In genomic region chr3:133168025-133168401, GRCh38 we compare ENCODE assay signal across 21 cellular contexts.
"Had no signal": no experiment of that assay in that cellular context is flagged by ENCODE, and none has a peak within 500 bp of the region (broad histone marks: within the 10 kb centered on the region; RNA-seq: fewer than 3 reads in every experiment).

No MANE protein-coding gene starts in this region.

- H3K27me3 ChIP-seq: colonic mucosa, gastroesophageal sphincter, left lung, right lobe of liver, tibial nerve had no signal

- H3K9me3 Mint-ChIP-seq: activated naive CD8-positive, alpha-beta T cell treated with anti-CD3 and anti-CD28 coated beads, Interleukin-2, amount 10 ng/mL, durations not matched to agents 7 days and 5 days; activated T-cell treated with anti-CD3 and anti-CD28 coated beads, Interleukin-2, amount 50 U/mL, for 72 hours; stimulated activated naive B cell treated with anti-CD40 and anti-IgM and Interleukin-4, amounts not matched to agents 10 μg/mL and 1 μg/mL and 100 μg/mL, for 72 hours had no signal

- H3K9me3 ChIP-seq: colonic mucosa, gastroesophageal sphincter, psoas muscle, right lobe of liver had no signal

- DNase-seq: activated CD4-positive, alpha-beta T cell treated with anti-CD3 and anti-CD28 coated beads for 4 hours; activated CD8-positive, alpha-beta memory T cell treated with anti-CD3 and anti-CD28 coated beads, Interleukin-2, amount 50 U/mL, for 4 hours; activated CD8-positive, alpha-beta T cell treated with anti-CD3 and anti-CD28 coated beads for 36 hours; activated gamma-delta T cell treated with Interleukin-2 at 50 U/mL for 16 hours; activated naive CD8-positive, alpha-beta T cell treated with anti-CD3 and anti-CD28 coated beads, Interleukin-2, amount 10 ng/mL, durations not matched to agents 7 days and 5 days; activated T-cell treated with anti-CD3 and anti-CD28 coated beads, Interleukin-2, amount 50 U/mL, for 72 hours; aorta; colonic mucosa; left lung; mesenchymal stem cell; occipital lobe; psoas muscle; right lobe of liver; stimulated activated CD4-positive, alpha-beta T cell treated with anti-CD3 and anti-CD28 coated beads, Interleukin-2, amount 100 ng/mL, for 24 hours; stimulated activated naive B cell treated with anti-CD40 and anti-IgM and Interleukin-4, amounts not matched to agents 10 μg/mL and 1 μg/mL and 100 μg/mL, for 72 hours had no signal

- H3K36me3 ChIP-seq: colonic mucosa, gastroesophageal sphincter, left lung, right lobe of liver, tibial nerve had no signal

- H3K4me3 ChIP-seq: colonic mucosa, gastroesophageal sphincter, left lung, psoas muscle, right lobe of liver, tibial nerve had no signal

- H3K27me3 Mint-ChIP-seq: natural killer cell treated with Interleukin-12 subunit alpha and Interleukin-12 subunit beta and Interleukin-15 and Interleukin-18, amount 100 ng/mL, for 72 hours had no signal

- H3K4me3 Mint-ChIP-seq: activated CD8-positive, alpha-beta T cell treated with anti-CD3 and anti-CD28 coated beads for 36 hours; activated naive CD8-positive, alpha-beta T cell treated with anti-CD3 and anti-CD28 coated beads, Interleukin-2, amount 10 ng/mL, durations not matched to agents 7 days and 5 days; activated T-cell treated with anti-CD3 and anti-CD28 coated beads, Interleukin-2, amount 50 U/mL, for 72 hours; natural killer cell treated with Interleukin-12 subunit alpha and Interleukin-12 subunit beta and Interleukin-15 and Interleukin-18, amount 100 ng/mL, for 72 hours; stimulated activated naive B cell treated with anti-CD40 and anti-IgM and Interleukin-4, amounts not matched to agents 10 μg/mL and 1 μg/mL and 100 μg/mL, for 72 hours had no signal

- FAIRE-seq: bronchial epithelial cell, keratinocyte had no signal

- ATAC-seq: activated CD8-positive, alpha-beta T cell treated with anti-CD3 and anti-CD28 coated beads for 36 hours; activated T-cell treated with anti-CD3 and anti-CD28 coated beads, Interleukin-2, amount 50 U/mL, for 72 hours; gastroesophageal sphincter; left lung; natural killer cell treated with Interleukin-12 subunit alpha and Interleukin-12 subunit beta and Interleukin-15 and Interleukin-18, amount 100 ng/mL, for 72 hours; psoas muscle; right lobe of liver; stimulated activated naive B cell treated with anti-CD40 and anti-IgM and Interleukin-4, amounts not matched to agents 10 μg/mL and 1 μg/mL and 100 μg/mL, for 72 hours had no signal

- H3K4me1 Mint-ChIP-seq: activated naive CD8-positive, alpha-beta T cell treated with anti-CD3 and anti-CD28 coated beads, Interleukin-2, amount 10 ng/mL, durations not matched to agents 7 days and 5 days; stimulated activated naive B cell treated with anti-CD40 and anti-IgM and Interleukin-4, amounts not matched to agents 10 μg/mL and 1 μg/mL and 100 μg/mL, for 72 hours had no signal

- H3K27ac Mint-ChIP-seq: activated CD8-positive, alpha-beta T cell treated with anti-CD3 and anti-CD28 coated beads for 36 hours; activated naive CD8-positive, alpha-beta T cell treated with anti-CD3 and anti-CD28 coated beads, Interleukin-2, amount 10 ng/mL, durations not matched to agents 7 days and 5 days; activated T-cell treated with anti-CD3 and anti-CD28 coated beads, Interleukin-2, amount 50 U/mL, for 72 hours; natural killer cell treated with Interleukin-12 subunit alpha and Interleukin-12 subunit beta and Interleukin-15 and Interleukin-18, amount 100 ng/mL, for 72 hours; stimulated activated naive B cell treated with anti-CD40 and anti-IgM and Interleukin-4, amounts not matched to agents 10 μg/mL and 1 μg/mL and 100 μg/mL, for 72 hours had no signal

- H3K27ac ChIP-seq: colonic mucosa, gastroesophageal sphincter, left lung, psoas muscle, right lobe of liver, tibial nerve, VCaP had no signal

- H3K4me1 ChIP-seq: colonic mucosa, gastroesophageal sphincter, left lung, psoas muscle, right lobe of liver, tibial nerve had no signal

- H3K36me3 Mint-ChIP-seq: activated naive CD8-positive, alpha-beta T cell treated with anti-CD3 and anti-CD28 coated beads, Interleukin-2, amount 10 ng/mL, durations not matched to agents 7 days and 5 days; natural killer cell treated with Interleukin-12 subunit alpha and Interleukin-12 subunit beta and Interleukin-15 and Interleukin-18, amount 100 ng/mL, for 72 hours; stimulated activated naive B cell treated with anti-CD40 and anti-IgM and Interleukin-4, amounts not matched to agents 10 μg/mL and 1 μg/mL and 100 μg/mL, for 72 hours had no signal
